Comparison of ENCODE assay signal across 20 cellular contexts in the genomic region with DNA sequence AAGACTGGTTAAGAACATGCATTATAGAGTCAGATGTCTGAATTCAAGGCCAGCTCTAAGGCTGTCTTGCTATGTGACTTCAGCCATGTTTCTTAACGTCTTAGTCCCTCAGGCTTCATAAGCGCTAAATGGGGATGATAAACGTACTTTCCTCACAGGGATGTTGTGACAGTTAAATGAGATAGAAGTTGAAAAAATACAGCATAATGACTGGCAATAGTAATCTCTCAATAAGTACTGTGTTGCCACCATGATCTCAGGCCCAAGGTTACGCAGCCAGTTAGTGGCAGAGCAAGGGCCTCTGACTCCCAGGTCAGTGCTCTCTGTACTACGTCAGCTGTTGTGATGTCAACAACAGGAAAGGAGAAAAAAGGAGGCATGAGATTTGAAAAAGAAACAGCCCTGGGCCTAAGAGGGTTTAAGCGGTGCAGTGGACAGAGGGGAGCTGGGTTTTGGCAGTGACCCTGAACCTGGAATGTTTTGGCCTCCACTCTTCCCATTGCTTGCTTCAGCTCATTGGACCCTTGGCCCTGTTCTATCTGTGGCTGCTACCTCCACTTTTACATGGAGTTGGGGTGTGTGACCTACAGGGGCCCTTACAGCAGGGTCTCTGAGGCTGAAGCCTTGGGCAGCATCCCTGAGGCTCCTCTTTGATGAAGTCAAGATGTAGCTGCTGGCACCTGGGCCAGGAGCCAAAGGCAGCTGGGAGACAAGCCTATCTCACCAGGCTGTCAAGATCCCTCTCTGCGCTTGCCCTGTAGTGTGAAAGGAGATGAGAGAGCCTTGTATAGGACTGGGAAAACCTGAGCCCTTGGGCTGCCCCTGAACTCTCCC. TPM values are rescaled to one million over a fixed set of nuclear protein-coding genes. Genes with fewer than 3 reads are reported as not detected.
DNase-seq lines count a peak whose midpoint lies in the region; ATAC-seq lines count a peak whose summit lies in the region.
"Had no signal": no experiment of that assay in that cellular context is flagged by ENCODE, and none has a peak within 500 bp of the region (broad histone marks: within the 10 kb centered on the region; RNA-seq: fewer than 3 reads in every experiment).

No MANE protein-coding gene starts in this region.

- H3K4me3 Mint-ChIP-seq in T-helper 2 cell treated with Interferon-gamma antibody and Interleukin-4, amounts not matched to agents 5 μg/mL and 100 μg/mL, for 36 hours, result peak overlapping the region; percentile 76
- peak overlapping the region in 2 of 3 donors; percentile 82 to 87 for H3K4me3 Mint-ChIP-seq in T-cell
- peak overlapping the region in 8 of 10 donors; percentile 25 to 91 (median 81) for H3K4me3 Mint-ChIP-seq in naive thymus-derived CD4-positive, alpha-beta T cell

- peaks cover 9% of the 10 kb centered on the region for H3K27me3 Mint-ChIP-seq in T-helper 2 cell treated with Interferon-gamma antibody and Interleukin-4, amounts not matched to agents 5 μg/mL and 100 μg/mL, for 36 hours (ENCODE audit: low read depth)
- no peaks in the 10 kb centered on the region for H3K27me3 Mint-ChIP-seq in T-cell
- peaks cover 0 to 10% (median 0%) of the 10 kb centered on the region in 5 donors for H3K27me3 Mint-ChIP-seq in naive thymus-derived CD4-positive, alpha-beta T cell
- H3K27me3 Mint-ChIP-seq: stimulated activated naive B cell treated with anti-CD40 and anti-IgM and Interleukin-4, amounts not matched to agents 10 μg/mL and 1 μg/mL and 100 μg/mL, for 72 hours had no signal

- no peaks in the 10 kb centered on the region; a peak in 1 of 22 replicates for H3K36me3 ChIP-seq in BLaER1 treated with 17β-estradiol and CSF1 and Interleukin-3, amounts not matched to agents 10 nM and 100 nM
- no peaks in the 10 kb centered on the region for H3K36me3 ChIP-seq in naive thymus-derived CD4-positive, alpha-beta T cell (ENCODE audit: control insufficient read depth in 2 of 3, insufficient read depth in 3 of 3, low read length in 3 of 3)
- H3K36me3 ChIP-seq: adrenal gland, pancreas, vagina had no signal

- POLR2A ChIA-PET in T-cell (lab: Charles Lee), result no interaction called here
- POLR2A ChIA-PET in naive thymus-derived CD4-positive, alpha-beta T cell (lab: Charles Lee), result interaction anchor here (0.6 to 1.7 kb wide), 5 partner anchors 10 to 74 kb away, joined by 3 to 5 read pairs (median 3); a partner anchor contains a TSS

- H3K4me3 ChIP-seq in BLaER1 treated with 17β-estradiol and CSF1 and Interleukin-3, amounts not matched to agents 10 nM and 100 nM, result 0 out of 20 replicates have a peak overlapping the region, but pooled peaks of 1 of the 10 experiments have one; percentile 68
- H3K4me3 ChIP-seq in naive thymus-derived CD4-positive, alpha-beta T cell (ENCODE audit: low read length), result no peak overlapping the region
- H3K4me3 ChIP-seq: adrenal gland, vagina had no signal

- H4K20me1 ChIP-seq in BLaER1 treated with 17β-estradiol and CSF1 and Interleukin-3, amounts not matched to agents 10 nM and 100 nM, result peaks cover 0 to 10% (median 0%) of the 10 kb centered on the region in 11 experiments; a peak in 3 of 22 replicates

- H3K9ac ChIP-seq in BLaER1 treated with 17β-estradiol and CSF1 and Interleukin-3, amounts not matched to agents 10 nM and 100 nM, result peak overlapping the region in 1 of 11 experiments; percentile 71; a peak in 1 of 22 replicates

- peak overlapping the region; percentile 79 to 99 (median 91); a peak in 21 of 22 replicates for H3K4me2 ChIP-seq in BLaER1 treated with 17β-estradiol and CSF1 and Interleukin-3, amounts not matched to agents 10 nM and 100 nM

- no peak for ATAC-seq in T-cell (replicated peaks in 1 of 4)
- no peak for ATAC-seq in naive thymus-derived CD4-positive, alpha-beta T cell
- ATAC-seq: activated CD4-positive, CD25-positive, alpha-beta regulatory T cell treated with anti-CD3 and anti-CD28 coated beads, Interleukin-2, amount 50 U/mL, for 24 hours; GM23338; stimulated activated naive B cell treated with anti-CD40 and anti-IgM and Interleukin-4, amounts not matched to agents 10 μg/mL and 1 μg/mL and 100 μg/mL, for 72 hours had no signal

- DNase-seq in T-helper 2 cell treated with Interferon-gamma antibody and Interleukin-4, amounts not matched to agents 5 μg/mL and 100 μg/mL, for 36 hours (ENCODE audit: low spot score), result no peak
- no peak for DNase-seq in T-helper 2 cell
- DNase-seq in T-cell, result no peak
- DNase-seq in naive thymus-derived CD4-positive, alpha-beta T cell, result no peak
- DNase-seq in stimulated activated naive CD4-positive, alpha-beta T cell treated with Interleukin-2 at 50 U/mL for 16 hours (lab: John Stamatoyannopoulos, UW), result no peak
- DNase-seq in central memory CD4-positive, alpha-beta T cell, result no peak
- no peak for DNase-seq in T-helper 1 cell
- DNase-seq: activated T-cell treated with anti-CD3 and anti-CD28 coated beads for 4 hours; effector memory CD4-positive, alpha-beta T cell; kidney glomerular epithelial cell; NCI-H226; SHP77; stimulated activated naive B cell treated with anti-CD40 and anti-IgM and Interleukin-4, amounts not matched to agents 10 μg/mL and 1 μg/mL and 100 μg/mL, for 72 hours had no signal

- H3K27ac ChIP-seq in BLaER1 treated with 17β-estradiol and CSF1 and Interleukin-3, amounts not matched to agents 10 nM and 100 nM, result no peak overlapping the region
- no peak overlapping the region for H3K27ac ChIP-seq in naive thymus-derived CD4-positive, alpha-beta T cell (ENCODE audit: low read depth, low read length)
- H3K27ac ChIP-seq: vagina had no signal

- H3K27ac Mint-ChIP-seq in T-helper 2 cell treated with Interferon-gamma antibody and Interleukin-4, amounts not matched to agents 5 μg/mL and 100 μg/mL, for 36 hours, result no peak overlapping the region
- H3K27ac Mint-ChIP-seq in T-cell, result no peak overlapping the region
- H3K27ac Mint-ChIP-seq in naive thymus-derived CD4-positive, alpha-beta T cell, result no peak overlapping the region
- H3K27ac Mint-ChIP-seq: GM23338 had no signal

- H3K9me3 ChIP-seq in BLaER1 treated with 17β-estradiol and CSF1 and Interleukin-3, amounts not matched to agents 10 nM and 100 nM (replicated peaks in 1 of 11), result no peaks in the 10 kb centered on the region
- no peaks in the 10 kb centered on the region for H3K9me3 ChIP-seq in naive thymus-derived CD4-positive, alpha-beta T cell (ENCODE audit: control insufficient read depth in 2 of 3, low read length in 3 of 3)
- H3K9me3 ChIP-seq: adrenal gland, pancreas, vagina had no signal

- no peaks in the 10 kb centered on the region for H3K27me3 ChIP-seq in BLaER1 treated with 17β-estradiol and CSF1 and Interleukin-3, amounts not matched to agents 10 nM and 100 nM
- no peaks in the 10 kb centered on the region for H3K27me3 ChIP-seq in naive thymus-derived CD4-positive, alpha-beta T cell (ENCODE audit: control insufficient read depth in 2 of 2, insufficient read depth in 2 of 2, low read length in 2 of 2)
- H3K27me3 ChIP-seq: adrenal gland, pancreas, vagina had no signal

- peaks cover 5% of the 10 kb centered on the region for H3K4me1 Mint-ChIP-seq in T-helper 2 cell treated with Interferon-gamma antibody and Interleukin-4, amounts not matched to agents 5 μg/mL and 100 μg/mL, for 36 hours (ENCODE audit: low read depth)
- H3K4me1 Mint-ChIP-seq in T-cell, result peaks cover 18 to 30% (median 28%) of the 10 kb centered on the region in 3 donors
- peaks cover 14 to 39% (median 28%) of the 10 kb centered on the region in 7 donors for H3K4me1 Mint-ChIP-seq in naive thymus-derived CD4-positive, alpha-beta T cell

- H3K4me1 ChIP-seq in BLaER1 treated with 17β-estradiol and CSF1 and Interleukin-3, amounts not matched to agents 10 nM and 100 nM, result peaks cover 14 to 25% (median 24%) of the 10 kb centered on the region in 10 experiments
- H3K4me1 ChIP-seq in naive thymus-derived CD4-positive, alpha-beta T cell (ENCODE audit: control insufficient read depth in 2 of 2, insufficient read depth in 2 of 2, low read length in 2 of 2), result peaks cover 19 to 24% of the 10 kb centered on the region in 2 donors

- CTCF ChIA-PET in T-cell (lab: Charles Lee), result interaction anchor here (0.6 to 1.8 kb wide), 4 partner anchors 22 to 342 kb away, joined by 3 to 5 read pairs (median 4); no protein-coding TSS in a partner anchor
- CTCF ChIA-PET in naive thymus-derived CD4-positive, alpha-beta T cell (lab: Charles Lee), result interaction anchor here (1.2 to 3.8 kb wide), 4 partner anchors 24 to 58 kb away, joined by 3 to 17 read pairs (median 5); a partner anchor contains a TSS

- no peaks in the 10 kb centered on the region for H3K36me3 Mint-ChIP-seq in T-helper 2 cell treated with Interferon-gamma antibody and Interleukin-4, amounts not matched to agents 5 μg/mL and 100 μg/mL, for 36 hours (ENCODE audit: low read depth)
- peaks cover 10% of the 10 kb centered on the region for H3K36me3 Mint-ChIP-seq in T-cell
- peaks cover 0 to 8% (median 5%) of the 10 kb centered on the region in 5 donors for H3K36me3 Mint-ChIP-seq in naive thymus-derived CD4-positive, alpha-beta T cell

- intact Hi-C loops in naive thymus-derived CD4-positive, alpha-beta T cell (cut with micrococcal nuclease), result no loop called here

- H3K9me3 Mint-ChIP-seq in T-helper 2 cell treated with Interferon-gamma antibody and Interleukin-4, amounts not matched to agents 5 μg/mL and 100 μg/mL, for 36 hours, result no peaks in the 10 kb centered on the region
- H3K9me3 Mint-ChIP-seq in T-cell, result no peaks in the 10 kb centered on the region
- peaks cover 0 to 1% (median 0%) of the 10 kb centered on the region in 11 donors for H3K9me3 Mint-ChIP-seq in naive thymus-derived CD4-positive, alpha-beta T cell
- H3K9me3 Mint-ChIP-seq: stimulated activated naive B cell treated with anti-CD40 and anti-IgM and Interleukin-4, amounts not matched to agents 10 μg/mL and 1 μg/mL and 100 μg/mL, for 72 hours had no signal

RNA-seq across cellular contexts. Expression of a gene that starts 8.4 kb away (rescaled TPM):
- total RNA-seq in T-cell, result 1 to 10 TPM in 1 of 5 donors, under 1 TPM in 4; 0.03 to 1.4 (median 0.18) TPM
- total RNA-seq in naive thymus-derived CD4-positive, alpha-beta T cell, result under 1 TPM in 4 of 5 experiments, not detected in 1; 0.05 to 0.51 (median 0.07) TPM
- not detected for polyA plus RNA-seq in naive thymus-derived CD4-positive, alpha-beta T cell

RNA-seq across cellular contexts. Expression of a gene that starts 15.6 kb away (rescaled TPM):
- under 1 TPM in 1 of 5 donors, not detected in 4; 0.70 TPM for total RNA-seq in T-cell
- not detected for total RNA-seq in naive thymus-derived CD4-positive, alpha-beta T cell
- polyA plus RNA-seq in naive thymus-derived CD4-positive, alpha-beta T cell, result not detected
- total RNA-seq: GM23338, LHCN-M2 had no signal
- polyA plus RNA-seq: GM23338 had no signal

RNA-seq across cellular contexts. Expression of a gene that starts 16.1 kb away (rescaled TPM):
- 1 to 10 TPM; 3.8 to 8.0 (median 6.2) TPM for total RNA-seq in T-cell
- total RNA-seq in naive thymus-derived CD4-positive, alpha-beta T cell, result 10 to 100 TPM in 1 of 5 experiments, 1 to 10 TPM in 4; 3.7 to 39.6 (median 6.2) TPM
- 1 to 10 TPM; 3.7 to 5.2 TPM for polyA plus RNA-seq in naive thymus-derived CD4-positive, alpha-beta T cell

RNA-seq across cellular contexts. Expression of a gene that starts 25.7 kb away (rescaled TPM):
- total RNA-seq in T-cell, result 1 to 10 TPM in 4 of 5 donors, under 1 TPM in 1; 0.80 to 2.2 (median 1.7) TPM
- 1 to 10 TPM in 4 of 5 experiments, under 1 TPM in 1; 0.73 to 2.7 (median 1.6) TPM for total RNA-seq in naive thymus-derived CD4-positive, alpha-beta T cell
- polyA plus RNA-seq in naive thymus-derived CD4-positive, alpha-beta T cell, result under 1 TPM; 0.07 to 0.30 TPM

RNA-seq across cellular contexts. Expression of a gene that starts 39.2 kb away (rescaled TPM):
- total RNA-seq in T-cell, result 10 to 100 TPM; 52.3 to 89.8 (median 81.4) TPM
- total RNA-seq in naive thymus-derived CD4-positive, alpha-beta T cell, result 10 to 100 TPM; 47.2 to 81.8 (median 64.7) TPM
- polyA plus RNA-seq in naive thymus-derived CD4-positive, alpha-beta T cell, result 10 to 100 TPM; 27.1 to 42.4 TPM
